Comparison of ENCODE assay signal across 1 cellular context in genomic region chr10:130136214-130137076, GRCh38.
TF ChIP-seq lines count a peak whose summit lies in the region.

Gene GLRX3, plus strand, starts transcription at chr10:130136391. Its CDS starts 30 bp downstream, at chr10:130136421.

TF ChIP-seq in IMR-90, 13 proteins besides CTCF, POLR2A, EP300 and RAD21 (continued from another document):
- TF ChIP-seq MXI1 (IDR thresholded peaks at IDR 0.05; ENCODE audit: borderline replicate concordance, low read depth, low read length) (peak; percentile 96), BHLHE40 (IDR thresholded peaks at IDR 0.05; ENCODE audit: low read depth, low read length) (no peak)
